In the genomic region with DNA sequence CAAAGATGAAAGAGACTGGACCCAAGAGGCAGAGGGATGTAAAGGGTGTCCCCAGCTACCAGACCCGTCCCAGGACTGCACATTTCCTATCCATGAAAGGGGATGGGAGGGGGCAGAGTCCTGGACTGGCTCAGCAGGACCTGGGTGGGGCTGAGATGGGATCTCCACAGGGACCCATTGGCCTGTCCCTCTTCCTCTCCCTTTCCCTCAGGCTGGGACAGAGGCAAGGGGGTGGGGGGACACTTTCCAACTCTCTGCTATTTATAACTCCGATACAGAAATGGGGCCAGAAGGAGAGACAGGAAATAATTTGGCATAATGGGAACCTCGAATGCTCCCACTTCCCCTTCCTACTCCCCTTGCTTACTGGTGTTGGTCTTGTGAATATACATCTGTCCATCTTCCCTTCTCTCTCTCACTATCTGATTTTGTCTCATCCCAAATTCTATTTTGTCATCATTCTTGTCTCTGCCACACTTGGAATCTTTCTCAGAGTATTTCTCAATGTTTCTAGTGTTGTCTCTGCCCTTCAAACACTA, we compare ENCODE assay signal across 7 cellular contexts. TPM values are rescaled to one million over a fixed set of nuclear protein-coding genes. Genes with fewer than 3 reads are reported as not detected.
DNase-seq lines count a peak whose midpoint lies in the region; ATAC-seq and TF ChIP-seq lines count a peak whose summit lies in the region.

No MANE protein-coding gene starts in this region.

- H3K27ac ChIP-seq in HUES48 (ENCODE audit: low read depth, low read length) = no peak overlapping the region
- H3K27ac ChIP-seq in spleen = peak overlapping the region in 3 of 8 donors; percentile 18 to 56 (median 48)

- peaks cover 18% of the 10 kb centered on the region for H3K4me1 Mint-ChIP-seq in activated T-helper 17 cell treated with anti-CD3 and anti-CD28 coated beads, Interleukin-2, amount 50 U/mL, for 72 hours

- no peak overlapping the region for H3K9ac ChIP-seq in HUES48 (ENCODE audit: low read depth, low read length)

- TF ChIP-seq POLR2A in spleen (IDR thresholded peaks at IDR 0.05) = no peak

- H3K9me3 Mint-ChIP-seq in activated T-helper 17 cell treated with anti-CD3 and anti-CD28 coated beads, Interleukin-2, amount 50 U/mL, for 72 hours = no peaks in the 10 kb centered on the region

- DNase-seq in spleen (peak; percentile 45), SHP77 (lab: John Stamatoyannopoulos, UW) (no peak)
- DNase-seq in activated CD8-positive, alpha-beta memory T cell treated with anti-CD3 and anti-CD28 coated beads, Interleukin-2, amount 50 U/mL, for 48 hours = no peak

- H3K27me3 ChIP-seq in HUES48 (ENCODE audit: control insufficient read depth, insufficient read depth, low read length) (peaks cover 20% of the 10 kb centered on the region), spleen (replicated peaks in 1 of 7) (peaks cover 0 to 28% (median 0%) of the 10 kb centered on the region in 7 donors)

- no peaks in the 10 kb centered on the region for H3K9me3 ChIP-seq in HUES48 (ENCODE audit: control insufficient read depth, insufficient read depth, low read length)
- H3K9me3 ChIP-seq in spleen = no peaks in the 10 kb centered on the region

- no peaks in the 10 kb centered on the region for H3K36me3 Mint-ChIP-seq in activated T-helper 17 cell treated with anti-CD3 and anti-CD28 coated beads, Interleukin-2, amount 50 U/mL, for 72 hours (ENCODE audit: low read depth)

- H3K27me3 Mint-ChIP-seq in activated T-helper 17 cell treated with anti-CD3 and anti-CD28 coated beads, Interleukin-2, amount 50 U/mL, for 72 hours = peaks cover 21% of the 10 kb centered on the region

- H3K4me1 ChIP-seq in HUES48 (ENCODE audit: control insufficient read depth, insufficient read depth, low read length) = peaks cover 28% of the 10 kb centered on the region
- H3K4me1 ChIP-seq in spleen = peaks cover 12 to 62% (median 33%) of the 10 kb centered on the region in 6 donors

- 0 to 8% (median 1%) methylated on average over 3 of the region's 3 CpGs for WGBS in spleen, 5 donors

- H3K4me3 ChIP-seq in HUES48 (ENCODE audit: low read depth, low read length) = peak overlapping the region; percentile 90
- peak overlapping the region; percentile 71 for H3K4me3 ChIP-seq in iPS-11a (ENCODE audit: low read depth, low read length)
- H3K4me3 ChIP-seq in spleen = peak overlapping the region in 4 of 8 donors; percentile 67 to 90 (median 71)

- peak overlapping the region; percentile 86 for H3K4me3 Mint-ChIP-seq in activated T-helper 17 cell treated with anti-CD3 and anti-CD28 coated beads, Interleukin-2, amount 50 U/mL, for 72 hours

- no peak for TF ChIP-seq CTCF in spleen (IDR thresholded peaks at IDR 0.05 in 8 of 11, conservative IDR thresholded peaks at IDR 0.05 in 3 of 11)

- intact Hi-C loops in spleen (cut with DNase I; ENCODE audit: low total_unique reads) = no loop called here

- ATAC-seq in activated T-helper 17 cell treated with anti-CD3 and anti-CD28 coated beads, Interleukin-2, amount 50 U/mL, for 72 hours (replicated peaks) = no peak
- no peak for ATAC-seq in GM21825 (IDR thresholded peaks at IDR 0.05; ENCODE audit: unreplicated experiment)

- H3K27ac Mint-ChIP-seq in activated T-helper 17 cell treated with anti-CD3 and anti-CD28 coated beads, Interleukin-2, amount 50 U/mL, for 72 hours = peak overlapping the region; percentile 58

- H3K36me3 ChIP-seq in HUES48 (ENCODE audit: control insufficient read depth, insufficient read depth, low read length) (no peaks in the 10 kb centered on the region), spleen (no peaks in the 10 kb centered on the region)

RNA-seq across cellular contexts. Expression of a gene that starts 1.1 kb away (rescaled TPM):
- 1 to 10 TPM; 3.2 to 8.7 TPM for total RNA-seq in activated T-helper 17 cell treated with anti-CD3 and anti-CD28 coated beads, Interleukin-2, amount 50 U/mL, for 72 hours
- total RNA-seq in spleen = 10 to 100 TPM; 13.8 to 93.2 (median 24.7) TPM
- polyA plus RNA-seq in spleen = 10 to 100 TPM in 1 of 3 donors, 1 to 10 TPM in 2; 4.4 to 18.0 (median 8.6) TPM

RNA-seq across cellular contexts. Expression of a gene that starts 7.1 kb away (rescaled TPM):
- total RNA-seq in activated T-helper 17 cell treated with anti-CD3 and anti-CD28 coated beads, Interleukin-2, amount 50 U/mL, for 72 hours = 100 to 1,000 TPM; 104 to 118 TPM
- total RNA-seq in spleen = 100 to 1,000 TPM; 113 to 228 (median 141) TPM
- polyA plus RNA-seq in spleen = 100 to 1,000 TPM; 278 to 304 (median 282) TPM

RNA-seq across cellular contexts. Expression of a gene that starts 11.4 kb away (rescaled TPM):
- total RNA-seq in activated T-helper 17 cell treated with anti-CD3 and anti-CD28 coated beads, Interleukin-2, amount 50 U/mL, for 72 hours = 10 to 100 TPM; 13.0 to 13.5 TPM
- total RNA-seq in spleen = 10 to 100 TPM in 5 of 7 donors, 1 to 10 TPM in 2; 7.4 to 17.4 (median 15.5) TPM
- polyA plus RNA-seq in spleen = 10 to 100 TPM in 1 of 3 donors, 1 to 10 TPM in 2; 4.7 to 12.1 (median 9.9) TPM

RNA-seq across cellular contexts. Expression of a gene that starts 20.0 kb away (rescaled TPM):
- 100 to 1,000 TPM; 211 to 237 TPM for total RNA-seq in activated T-helper 17 cell treated with anti-CD3 and anti-CD28 coated beads, Interleukin-2, amount 50 U/mL, for 72 hours
- total RNA-seq in spleen = 100 to 1,000 TPM; 440 to 750 (median 627) TPM
- polyA plus RNA-seq in spleen = 100 to 1,000 TPM; 395 to 693 (median 509) TPM

RNA-seq across cellular contexts. Expression of a gene that starts 34.2 kb away (rescaled TPM):
- total RNA-seq in activated T-helper 17 cell treated with anti-CD3 and anti-CD28 coated beads, Interleukin-2, amount 50 U/mL, for 72 hours = 10 to 100 TPM in 1 of 2 donors, 1 to 10 TPM in 1; 7.4 to 14.1 TPM
- 10 to 100 TPM in 5 of 7 donors, 1 to 10 TPM in 2; 6.1 to 14.5 (median 10.7) TPM for total RNA-seq in spleen
- 1 to 10 TPM; 3.5 to 5.5 (median 4.0) TPM for polyA plus RNA-seq in spleen
